Comparison of ENCODE assay signal across 8 cellular contexts in the genomic region with DNA sequence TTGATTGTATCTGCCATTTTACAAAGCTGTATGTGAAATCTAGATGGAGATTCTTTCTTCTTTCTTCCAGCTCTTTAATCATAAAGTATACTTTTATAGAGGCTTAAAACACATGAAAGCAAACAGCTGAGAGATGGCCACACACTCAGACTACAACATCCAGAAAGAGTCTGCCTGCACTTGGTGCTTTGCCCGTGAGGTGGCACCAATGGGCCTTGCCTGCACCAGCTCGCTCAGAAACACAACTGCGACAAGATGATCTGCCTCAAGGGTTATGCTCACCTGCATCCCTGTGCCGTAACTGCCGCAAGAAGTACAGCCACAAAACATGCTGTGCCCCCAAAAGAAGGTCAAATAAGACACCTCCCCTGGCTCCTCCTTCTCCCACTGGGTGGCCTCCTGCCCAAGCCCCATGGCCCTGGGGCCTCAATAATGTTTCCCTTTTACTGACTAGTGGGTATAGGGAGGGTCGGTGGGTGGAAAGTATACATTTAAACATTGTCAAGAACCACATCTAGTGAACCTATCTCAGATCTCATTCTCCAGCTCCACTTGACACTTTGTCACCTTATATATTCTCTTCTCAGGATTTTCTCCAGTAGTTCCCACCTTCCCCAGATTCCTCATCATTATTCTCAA.
DNase-seq lines count a peak whose midpoint lies in the region; ATAC-seq, FAIRE-seq and TF ChIP-seq lines count a peak whose summit lies in the region.

No MANE protein-coding gene starts in this region.

- dilution Hi-C loops in keratinocyte (cut with MboI; ENCODE audit: extremely low pct_ligation_motif_present, low sequenced_read_pairs) = no loop called here

- H3K9ac ChIP-seq in keratinocyte (ENCODE audit: control insufficient read depth, extremely low read depth, insufficient read depth, low read length) = no peak overlapping the region

- TF ChIP-seq CTCF in AG10803 (conservative IDR thresholded peaks at IDR 0.05; ENCODE audit: low read length) (peak; percentile 74), body of pancreas (IDR thresholded peaks at IDR 0.05) (peak; percentile 56 to 81 (median 69)), keratinocyte (optimal IDR thresholded peaks at IDR 0.05 in 1 of 3, IDR thresholded peaks at IDR 0.05 in 1 of 3, conservative IDR thresholded peaks at IDR 0.05 in 1 of 3; ENCODE audit: extremely low read depth in 1 of 3, insufficient read depth in 2 of 3, low read length in 3 of 3) (peak; percentile 57 to 86 (median 71)), uterus (IDR thresholded peaks at IDR 0.05) (peak; percentile 11 to 40 (median 31))

- H3K27ac ChIP-seq in body of pancreas (no peak overlapping the region), keratinocyte (ENCODE audit: control insufficient read depth, insufficient read depth, low read length) (no peak overlapping the region), uterus (no peak overlapping the region)

- DNase-seq in AG10803 (ENCODE audit: low read depth) (peak; percentile 39), body of pancreas (peak; percentile 61 to 78 (median 70)), keratinocyte (ENCODE audit: low read depth, low spot score) (no peak), uterus (peak in 1 of 2 donors; percentile 19), NCI-H1436 treated with DMSO at 0.1 percent for 48 hours (lab: John Stamatoyannopoulos, UW) (no peak)
- no peak for DNase-seq in stimulated activated CD4-positive, alpha-beta T cell treated with anti-CD3 and anti-CD28 coated beads, Interleukin-1b, Interleukin-23, amount 100 ng/mL, for 48 hours

- H3K4me1 ChIP-seq in body of pancreas (no peaks in the 10 kb centered on the region), keratinocyte (ENCODE audit: control insufficient read depth, extremely low read depth, insufficient read depth, low read length) (no peaks in the 10 kb centered on the region), uterus (no peaks in the 10 kb centered on the region)

- WGBS in body of pancreas, 2 donors = 48 to 67% methylated on average over 6 of the region's 6 CpGs

- H3K36me3 ChIP-seq in body of pancreas (replicated peaks in 1 of 2; ENCODE audit: insufficient read depth in 1 of 2, low read depth in 2 of 2) (peaks cover 0 to 4% of the 10 kb centered on the region in 2 donors), keratinocyte (ENCODE audit: control insufficient read depth in 2 of 2, extremely low read depth in 1 of 2, insufficient read depth in 2 of 2, low read length in 2 of 2) (peaks cover 0 to 4% of the 10 kb centered on the region in 2 experiments), uterus (no peaks in the 10 kb centered on the region)

- no peaks in the 10 kb centered on the region for H3K9me3 ChIP-seq in body of pancreas
- no peaks in the 10 kb centered on the region for H3K9me3 ChIP-seq in keratinocyte (ENCODE audit: control insufficient read depth, low read depth, low read length)
- no peaks in the 10 kb centered on the region for H3K9me3 ChIP-seq in uterus

- H3K27me3 ChIP-seq in body of pancreas (no peaks in the 10 kb centered on the region), keratinocyte (ENCODE audit: control insufficient read depth, extremely low read depth, insufficient read depth, low read length) (no peaks in the 10 kb centered on the region), uterus (no peaks in the 10 kb centered on the region)

- intact Hi-C loops in body of pancreas (cut with DNase I) = loop anchor here (10.0 kb wide), 1 partner anchor 214 kb away; no protein-coding TSS in a partner anchor
- intact Hi-C loops in uterus (cut with DNase I; ENCODE audit: low total_unique reads) = no loop called here

- peak; percentile 23 for FAIRE-seq in keratinocyte (lab: Jason Lieb, UNC)

- H3K4me3 ChIP-seq in AG10803 (ENCODE audit: low read length) (no peak overlapping the region), body of pancreas (no peak overlapping the region), keratinocyte (ENCODE audit: control insufficient read depth in 2 of 3, extremely low read depth in 1 of 3, insufficient read depth in 2 of 3, low read depth in 1 of 3, low read length in 3 of 3) (no peak overlapping the region), uterus (no peak overlapping the region)

- no peaks in the 10 kb centered on the region for H4K20me1 ChIP-seq in keratinocyte (ENCODE audit: control insufficient read depth, extremely low read depth, insufficient read depth, low read length)

- no peaks in the 10 kb centered on the region for H3K79me2 ChIP-seq in keratinocyte (ENCODE audit: control insufficient read depth, insufficient read depth, low read length)

- no peak overlapping the region for H3K4me2 ChIP-seq in keratinocyte (ENCODE audit: control insufficient read depth, extremely low read depth, insufficient read depth, low read depth, low read length)

- TF ChIP-seq POLR2A in body of pancreas (IDR thresholded peaks at IDR 0.05) (no peak), uterus (IDR thresholded peaks at IDR 0.05) (no peak)

- ATAC-seq in HG03460 (IDR thresholded peaks at IDR 0.05; ENCODE audit: unreplicated experiment) = peak; percentile 70
- peak; percentile 64 for ATAC-seq in body of pancreas
- no peak for ATAC-seq in GM21529 (IDR thresholded peaks at IDR 0.05; ENCODE audit: unreplicated experiment)

- no peak overlapping the region for H2AFZ ChIP-seq in keratinocyte (ENCODE audit: control insufficient read depth, low read length)

- no peaks in the 10 kb centered on the region for H3K9me1 ChIP-seq in keratinocyte (ENCODE audit: control insufficient read depth, extremely low read depth, insufficient read depth, low read length)

Comparison
In these comparisons a context has a peak if more than half of its experiments do, and no peak if none do; other contexts are left out.
1. DNase-seq: peak in AG10803 (single experiment) and body of pancreas (4 of 4); none in keratinocyte (single experiment), stimulated activated CD4-positive, alpha-beta T cell treated with anti-CD3 and anti-CD28 coated beads, Interleukin-1b, Interleukin-23, amount 100 ng/mL, for 48 hours (single experiment) and NCI-H1436 treated with DMSO at 0.1 percent for 48 hours (single experiment).
2. Peak in every context shown above with its lines, with median percentiles within 50 percentile points of each other: CTCF ChIP-seq.